Comparison of ENCODE assay signal across 8 cellular contexts in genomic region chr18:44839239-44839666, GRCh38.
DNase-seq lines count a peak whose midpoint lies in the region; ATAC-seq and TF ChIP-seq lines count a peak whose summit lies in the region.

No MANE protein-coding gene starts in this region.

- no peak overlapping the region for H3K27ac ChIP-seq in fibroblast of lung (ENCODE audit: insufficient read depth, low read length)
- peak overlapping the region in 3 of 4 donors; percentile 6 to 65 (median 36) for H3K27ac ChIP-seq in upper lobe of left lung

- 19 to 43% methylated on average over 5 to 6 of the region's 6 CpGs for WGBS in upper lobe of left lung, 2 donors

- H3K4me1 ChIP-seq in fibroblast of lung (ENCODE audit: control insufficient read depth, extremely low read depth, insufficient read depth, low read length) (peaks cover 2% of the 10 kb centered on the region), upper lobe of left lung (peaks cover 16 to 18% (median 18%) of the 10 kb centered on the region in 4 donors)

- no peaks in the 10 kb centered on the region for H3K27me3 Mint-ChIP-seq in osteocyte (ENCODE audit: unreplicated experiment)

- TF ChIP-seq CTCF in fibroblast of lung (conservative IDR thresholded peaks at IDR 0.05 in 1 of 2, IDR thresholded peaks at IDR 0.05 in 1 of 2; ENCODE audit: low read depth in 1 of 2, low read length in 2 of 2): no peak
- no peak for TF ChIP-seq CTCF in osteocyte (IDR thresholded peaks at IDR 0.05)
- no peak for TF ChIP-seq CTCF in upper lobe of left lung (IDR thresholded peaks at IDR 0.05)

- peaks cover 7% of the 10 kb centered on the region for H3K36me3 Mint-ChIP-seq in osteocyte (ENCODE audit: unreplicated experiment)

- H3K9ac ChIP-seq in fibroblast of lung (ENCODE audit: insufficient read depth, low read length): no peak overlapping the region

- no peaks in the 10 kb centered on the region for H4K20me1 ChIP-seq in fibroblast of lung (ENCODE audit: control insufficient read depth, extremely low read depth, insufficient read depth, low read length)

- peak overlapping the region; percentile 25 for H3K4me2 ChIP-seq in fibroblast of lung (ENCODE audit: extremely low read depth, insufficient read depth, low read length)

- ATAC-seq in HG02763 (IDR thresholded peaks at IDR 0.05; ENCODE audit: unreplicated experiment) (peak; percentile 97), upper lobe of left lung (ENCODE audit: low FRiP score in 2 of 2) (peak; percentile 50 to 87)

- H3K9me3 Mint-ChIP-seq in osteocyte (ENCODE audit: unreplicated experiment): no peaks in the 10 kb centered on the region

- H3K36me3 ChIP-seq in fibroblast of lung (ENCODE audit: control insufficient read depth, insufficient read depth, low read length): no peaks in the 10 kb centered on the region
- no peaks in the 10 kb centered on the region for H3K36me3 ChIP-seq in upper lobe of left lung

- H2AFZ ChIP-seq in fibroblast of lung (ENCODE audit: low read length): peak overlapping the region; percentile 39

- TF ChIP-seq POLR2A in upper lobe of left lung (IDR thresholded peaks at IDR 0.05): no peak

- no peak overlapping the region for H3K4me3 Mint-ChIP-seq in osteocyte (ENCODE audit: unreplicated experiment)

- H3K4me1 Mint-ChIP-seq in osteocyte (ENCODE audit: unreplicated experiment): peaks cover 77% of the 10 kb centered on the region

- peak; percentile 25 for DNase-seq in NCI-H2196 (lab: John Stamatoyannopoulos, UW; ENCODE audit: unreplicated experiment)
- no peak for DNase-seq in NCI-H2196 treated with DMSO at 0.1 percent for 48 hours (lab: John Stamatoyannopoulos, UW; ENCODE audit: unreplicated experiment)
- peak; percentile 78 to 92 for DNase-seq in NOMO-1 (lab: John Stamatoyannopoulos, UW; ENCODE audit: unreplicated experiment in 2 of 2)
- peak; percentile 1 for DNase-seq in activated CD8-positive, alpha-beta memory T cell treated with anti-CD3 and anti-CD28 coated beads, Interleukin-2, amount 50 U/mL, for 1 hour (ENCODE audit: extremely low read depth)
- peak; percentile 69 to 77 for DNase-seq in fibroblast of lung (ENCODE audit: low read depth in 2 of 2)
- no peak for DNase-seq in osteocyte (ENCODE audit: extremely low spot score, unreplicated experiment)
- peak in 1 of 2 donors; percentile 81 for DNase-seq in upper lobe of left lung

- H3K9me3 ChIP-seq in fibroblast of lung (ENCODE audit: control insufficient read depth, insufficient read depth, low read depth, low read length): no peaks in the 10 kb centered on the region
- no peaks in the 10 kb centered on the region for H3K9me3 ChIP-seq in upper lobe of left lung

- no peaks in the 10 kb centered on the region for H3K79me2 ChIP-seq in fibroblast of lung (ENCODE audit: control insufficient read depth, insufficient read depth, low read length)

- H3K27me3 ChIP-seq in fibroblast of lung (ENCODE audit: control insufficient read depth, insufficient read depth, low read length) (no peaks in the 10 kb centered on the region), upper lobe of left lung (no peaks in the 10 kb centered on the region)

- peak overlapping the region; percentile 81 for H3K27ac Mint-ChIP-seq in osteocyte (ENCODE audit: unreplicated experiment)

- H3K4me3 ChIP-seq in fibroblast of lung (replicated peaks in 1 of 4; ENCODE audit: control extremely low read depth in 1 of 4, insufficient read depth in 1 of 4, low read depth in 3 of 4, low read length in 4 of 4) (no peak overlapping the region), upper lobe of left lung (no peak overlapping the region)

- TF ChIP-seq EP300 in upper lobe of left lung (IDR thresholded peaks at IDR 0.05): no peak

Comparison
In these comparisons a context has a peak if more than half of its experiments do, and no peak if none do; other contexts are left out.
1. DNase-seq: peak in NCI-H2196 (single experiment), NOMO-1 (2 of 2), activated CD8-positive, alpha-beta memory T cell treated with anti-CD3 and anti-CD28 coated beads, Interleukin-2, amount 50 U/mL, for 1 hour (single experiment) and fibroblast of lung (2 of 2); none in NCI-H2196 treated with DMSO at 0.1 percent for 48 hours (single experiment) and osteocyte (single experiment).